Comparison of ENCODE assay signal across 23 cellular contexts in genomic region chr1:47917696-47918095, GRCh38.
DNase-seq lines count a peak whose midpoint lies in the region; ATAC-seq, FAIRE-seq and TF ChIP-seq lines count a peak whose summit lies in the region.
"Had no signal": no experiment of that assay in that cellular context is flagged by ENCODE, and none has a peak within 500 bp of the region (broad histone marks: within the 10 kb centered on the region; RNA-seq: fewer than 3 reads in every experiment).

No MANE protein-coding gene starts in this region.

- intact Hi-C loops in HepG2 (cut with micrococcal nuclease; ENCODE audit: unreplicated experiment) (loop anchor here (2.0 to 5.0 kb wide), 2 partner anchors 77 to 180 kb away; no protein-coding TSS in a partner anchor), right lobe of liver (cut with DNase I) (no loop called here)

- no TSS peak for BruUV-seq in HepG2 (replicated peaks; lab: Mats Ljungman, UMichigan)

- H3K9me3 ChIP-seq in HepG2 (ENCODE audit: low read length) (no peaks in the 10 kb centered on the region), right lobe of liver (no peaks in the 10 kb centered on the region), keratinocyte (ENCODE audit: control insufficient read depth, low read depth, low read length) (no peaks in the 10 kb centered on the region)
- H3K9me3 ChIP-seq: BLaER1, Caco-2 had no signal

- FAIRE-seq in HepG2 (lab: Jason Lieb, UNC) (no peak), keratinocyte (lab: Jason Lieb, UNC) (peak; percentile 51), HTR-8/SVneo (lab: Jason Lieb, UNC) (no peak)
- FAIRE-seq: A204.1, GM12891, GM18507 had no signal

- dilution Hi-C loops in keratinocyte (cut with MboI; ENCODE audit: extremely low pct_ligation_motif_present, low sequenced_read_pairs): no loop called here

- TF ChIP-seq EP300 in HepG2 (IDR thresholded peaks at IDR 0.05; ENCODE audit: low read depth in 2 of 2, low read length in 2 of 2): no peak
- no peak for TF ChIP-seq EP300 in HepG2 (CRISPR knock-in tag; IDR thresholded peaks at IDR 0.05; ENCODE audit: borderline replicate concordance)

- no peaks in the 10 kb centered on the region for H3K9me1 ChIP-seq in keratinocyte (ENCODE audit: control insufficient read depth, extremely low read depth, insufficient read depth, low read length)

- peak overlapping the region; percentile 65 for H3K9ac ChIP-seq in HepG2 (ENCODE audit: insufficient read depth, low read depth, low read length)
- no peak overlapping the region for H3K9ac ChIP-seq in keratinocyte (ENCODE audit: control insufficient read depth, extremely low read depth, insufficient read depth, low read length)
- H3K9ac ChIP-seq: BLaER1 had no signal

- H3K36me3 ChIP-seq in HepG2 (replicated peaks in 1 of 2; ENCODE audit: control insufficient read depth in 1 of 2, insufficient read depth in 2 of 2, low read length in 2 of 2): no peaks in the 10 kb centered on the region
- no peaks in the 10 kb centered on the region for H3K36me3 ChIP-seq in right lobe of liver
- H3K36me3 ChIP-seq in keratinocyte (ENCODE audit: control insufficient read depth in 2 of 2, extremely low read depth in 1 of 2, insufficient read depth in 2 of 2, low read length in 2 of 2): no peaks in the 10 kb centered on the region
- H3K36me3 ChIP-seq: BLaER1 had no signal

- in situ Hi-C loops in HepG2 (cut with HindIII; ENCODE audit: extremely low pct_ligation_motif_present, low pct_unique_long_range_greater_than_20kb): no loop called here

- TF ChIP-seq CTCF in HepG2 (CRISPR knock-in tag; IDR thresholded peaks at IDR 0.05) (no peak), right lobe of liver (IDR thresholded peaks at IDR 0.05) (no peak), epithelial cell of esophagus (IDR thresholded peaks at IDR 0.05; ENCODE audit: insufficient read depth, low read depth, low read length, missing control alignments) (no peak), keratinocyte (optimal IDR thresholded peaks at IDR 0.05 in 1 of 3, IDR thresholded peaks at IDR 0.05 in 1 of 3, conservative IDR thresholded peaks at IDR 0.05 in 1 of 3; ENCODE audit: extremely low read depth in 1 of 3, insufficient read depth in 2 of 3, low read length in 3 of 3) (no peak)

- ATAC-seq in HepG2 (no peak), right lobe of liver (no peak)
- ATAC-seq: CD8-positive, alpha-beta T cell; GM23338 had no signal

- H3K27ac ChIP-seq in HepG2 (ENCODE audit: extremely low read length, insufficient read depth, low read length) (peak overlapping the region; percentile 85), right lobe of liver (no peak overlapping the region), keratinocyte (ENCODE audit: control insufficient read depth, insufficient read depth, low read length) (no peak overlapping the region)
- H3K27ac ChIP-seq: 22Rv1, BLaER1, C4-2B had no signal

- CTCF ChIA-PET in HepG2 (lab: Yijun Ruan, JAX; ENCODE audit: low intra/inter-chr PET ratio, low total read pairs): no interaction called here

- WGBS in HepG2 (ENCODE audit: low lambda C conversion rate): 90% methylated on average over 3 of the region's 3 CpGs
- 100% methylated on average over 1 of the region's 3 CpGs for WGBS in right lobe of liver (ENCODE audit: insufficient coverage, low coverage, low lambda C conversion rate, missing lambda C conversion rate)

- POLR2A ChIA-PET in HepG2 (lab: Yijun Ruan, JAX): interaction anchor here (0.6 to 4.0 kb wide), 17 partner anchors 11 to 584 kb away, joined by 3 to 44 read pairs (median 8); partner anchors contain the start of gene CMPK1

- H3K4me2 ChIP-seq in HepG2 (ENCODE audit: low read depth, low read length) (peak overlapping the region; percentile 88), keratinocyte (ENCODE audit: control insufficient read depth, extremely low read depth, insufficient read depth, low read depth, low read length) (no peak overlapping the region)
- H3K4me2 ChIP-seq: BLaER1, GM23338 had no signal

- H3K4me1 ChIP-seq in HepG2 (ENCODE audit: insufficient read depth, low read length): peaks cover 100% of the 10 kb centered on the region
- H3K4me1 ChIP-seq in right lobe of liver: peaks cover 0 to 42% (median 19%) of the 10 kb centered on the region in 4 donors
- H3K4me1 ChIP-seq in keratinocyte (ENCODE audit: control insufficient read depth, extremely low read depth, insufficient read depth, low read length): peaks cover 3% of the 10 kb centered on the region
- H3K4me1 ChIP-seq: BLaER1 had no signal

- DNase-seq in HepG2 (ENCODE audit: low spot score) (no peak), right lobe of liver (no peak), epithelial cell of esophagus (ENCODE audit: low read depth) (peak; percentile 42), keratinocyte (ENCODE audit: low read depth, low spot score) (no peak), EL (no peak), HTR-8/SVneo (ENCODE audit: insufficient read length, low spot score) (no peak), MV-4-11 (lab: John Stamatoyannopoulos, UW) (no peak), DMS53 (lab: John Stamatoyannopoulos, UW) (no peak)
- DNase-seq: Caco-2; CD4-positive, CD25-positive, alpha-beta regulatory T cell; CD8-positive, alpha-beta T cell; DMS153; DMS79; GF-D8; H9; HFFc6 had no signal

- H3K27me3 ChIP-seq in HepG2 (ENCODE audit: control insufficient read depth in 1 of 2, insufficient read depth in 2 of 2, low read length in 2 of 2) (no peaks in the 10 kb centered on the region), right lobe of liver (no peaks in the 10 kb centered on the region), keratinocyte (ENCODE audit: control insufficient read depth, extremely low read depth, insufficient read depth, low read length) (peaks cover 4% of the 10 kb centered on the region)
- H3K27me3 ChIP-seq: BLaER1 had no signal

- H3K79me2 ChIP-seq in HepG2 (ENCODE audit: insufficient read depth, low read length): peaks cover 5% of the 10 kb centered on the region
- H3K79me2 ChIP-seq in keratinocyte (ENCODE audit: control insufficient read depth, insufficient read depth, low read length): no peaks in the 10 kb centered on the region

- TF ChIP-seq RAD21 in HepG2 (CRISPR knock-in tag; IDR thresholded peaks at IDR 0.05): no peak

- no peak overlapping the region for H2AFZ ChIP-seq in HepG2 (ENCODE audit: low read length)
- H2AFZ ChIP-seq in keratinocyte (ENCODE audit: control insufficient read depth, low read length): no peak overlapping the region
- H2AFZ ChIP-seq: GM23338 had no signal

- TF ChIP-seq POLR2A in HepG2 (IDR thresholded peaks at IDR 0.05; ENCODE audit: insufficient read depth in 1 of 2, low read depth in 2 of 2, low read length in 2 of 2) (no peak), right lobe of liver (IDR thresholded peaks at IDR 0.05) (no peak)

- H4K20me1 ChIP-seq in HepG2 (ENCODE audit: insufficient read depth, low read length): no peaks in the 10 kb centered on the region
- no peaks in the 10 kb centered on the region for H4K20me1 ChIP-seq in keratinocyte (ENCODE audit: control insufficient read depth, extremely low read depth, insufficient read depth, low read length)
- H4K20me1 ChIP-seq: BLaER1 had no signal

- H3K4me3 ChIP-seq in HepG2 (replicated peaks in 1 of 3; ENCODE audit: insufficient read depth in 1 of 3, low read depth in 2 of 3, low read length in 3 of 3) (peak overlapping the region in 1 of 3 experiments; percentile 65; a peak in 1 of 6 replicates), right lobe of liver (no peak overlapping the region), epithelial cell of esophagus (ENCODE audit: low read length) (no peak overlapping the region), keratinocyte (ENCODE audit: control insufficient read depth in 2 of 3, extremely low read depth in 1 of 3, insufficient read depth in 2 of 3, low read depth in 1 of 3, low read length in 3 of 3) (no peak overlapping the region)
- H3K4me3 ChIP-seq: BLaER1, GM23338 had no signal

TF ChIP-seq in HepG2, 621 proteins besides CTCF, POLR2A, EP300 and RAD21:
- TF ChIP-seq IKZF4 (CRISPR knock-in tag; IDR thresholded peaks at IDR 0.05; ENCODE audit: borderline replicate concordance, low read depth, not compliant biosample characterization): no peak
- TF ChIP-seq SATB2 (CRISPR knock-in tag; IDR thresholded peaks at IDR 0.05): no peak
- TF ChIP-seq ZSCAN30 (CRISPR knock-in tag; IDR thresholded peaks at IDR 0.05): 0 out of 2 replicates have a peak, but pooled peaks have one; percentile 20
- TF ChIP-seq ZNF644 (CRISPR knock-in tag; IDR thresholded peaks at IDR 0.05; ENCODE audit: low read depth): no peak
- TF ChIP-seq ATF7 (IDR thresholded peaks at IDR 0.05): no peak
- no peak for TF ChIP-seq ATF7 (CRISPR knock-in tag; IDR thresholded peaks at IDR 0.05)
- TF ChIP-seq, protein P1, sequence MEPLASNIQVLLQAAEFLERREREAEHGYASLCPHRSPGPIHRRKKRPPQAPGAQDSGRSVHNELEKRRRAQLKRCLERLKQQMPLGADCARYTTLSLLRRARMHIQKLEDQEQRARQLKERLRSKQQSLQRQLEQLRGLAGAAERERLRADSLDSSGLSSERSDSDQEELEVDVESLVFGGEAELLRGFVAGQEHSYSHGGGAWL (CRISPR knock-in tag; IDR thresholded peaks at IDR 0.05): no peak
- no peak for TF ChIP-seq PCBP2 (optimal IDR thresholded peaks at IDR 0.05; ENCODE audit: low read depth, low read length, poor library complexity, severe bottlenecking)
- TF ChIP-seq LCORL (IDR thresholded peaks at IDR 0.05): no peak
- 0 out of 2 replicates have a peak, but pooled peaks have one; percentile 1 for TF ChIP-seq LCORL (CRISPR knock-in tag; IDR thresholded peaks at IDR 0.05)
- TF ChIP-seq FOXC1 (CRISPR knock-in tag; IDR thresholded peaks at IDR 0.05; ENCODE audit: borderline replicate concordance): 0 out of 2 replicates have a peak, but pooled peaks have one; percentile 42
- TF ChIP-seq ZNF792 (CRISPR knock-in tag; IDR thresholded peaks at IDR 0.05): 0 out of 2 replicates have a peak, but pooled peaks have one; percentile 1
